Comparison of ENCODE assay signal across 8 cellular contexts in genomic region chr14:54329082-54329695, GRCh38.
A peak's percentile ranks its signal among the peaks of the same experiment; 100 is the strongest.
DNase-seq lines count a peak whose midpoint lies in the region; ATAC-seq, FAIRE-seq and TF ChIP-seq lines count a peak whose summit lies in the region.

No MANE protein-coding gene starts in this region.

- in situ Hi-C loops in Panc1 (cut with HindIII; ENCODE audit: low pct_unique_long_range_greater_than_20kb, low sequenced_read_pairs) = no loop called here

- DNase-seq in Right ventricle myocardium inferior (ENCODE audit: missing footprints) = no peak
- DNase-seq in cardiac septum (ENCODE audit: low spot score) = no peak
- DNase-seq in Jurkat, Clone E6-1 (ENCODE audit: low read depth, low spot score) = peak; percentile 34
- DNase-seq in Panc1 (ENCODE audit: low read depth, low spot score) = peak; percentile 22
- DNase-seq in endothelial cell of umbilical vein (ENCODE audit: low read depth, low spot score) = peak; percentile 81
- peak; percentile 49 for DNase-seq in midbrain (lab: John Stamatoyannopoulos, UW)

- peak; percentile 67 for FAIRE-seq in endothelial cell of umbilical vein (lab: Jason Lieb, UNC)

- H3K9me3 ChIP-seq in Panc1 (ENCODE audit: control insufficient read depth, insufficient read depth, low read depth, low read length) (no peaks in the 10 kb centered on the region), endothelial cell of umbilical vein (replicated peaks; ENCODE audit: control insufficient read depth, insufficient read depth, low read length) (no peaks in the 10 kb centered on the region)

- no peak overlapping the region for H3K9ac ChIP-seq in endothelial cell of umbilical vein (replicated peaks; ENCODE audit: extremely low read depth, insufficient read depth, low read length)

- dilution Hi-C loops in endothelial cell of umbilical vein (cut with MboI; ENCODE audit: extremely low pct_ligation_motif_present, low sequenced_read_pairs) = loop anchor here (25.0 kb wide), 1 partner anchor 792 kb away; no protein-coding TSS in a partner anchor

- H2AFZ ChIP-seq in endothelial cell of umbilical vein (ENCODE audit: low read depth, low read length) = peak overlapping the region; percentile 70

- no peak for TF ChIP-seq POLR2A in endothelial cell of umbilical vein (IDR thresholded peaks at IDR 0.05; ENCODE audit: low read depth, low read length)

- POLR2A ChIA-PET in Panc1 (lab: Charles Lee) = no interaction called here
- POLR2A ChIA-PET in endothelial cell of umbilical vein (lab: Charles Lee) = no interaction called here

- no peaks in the 10 kb centered on the region; the same call in 1 of the 2 replicates for H3K4me1 ChIP-seq in Panc1 (ENCODE audit: control insufficient read depth, insufficient read depth, low read length)
- H3K4me1 ChIP-seq in endothelial cell of umbilical vein (ENCODE audit: control insufficient read depth, extremely low read depth, insufficient read depth, low read length) = peaks cover 55% of the 10 kb centered on the region

- BruUV-seq in Panc1 (replicated peaks; lab: Mats Ljungman, UMichigan) (no TSS peak), endothelial cell of umbilical vein (replicated peaks; lab: Mats Ljungman, UMichigan) (no TSS peak)

- ATAC-seq in Right ventricle myocardium inferior (peak; percentile 89), Panc1 (peak; percentile 91), GM18907 (IDR thresholded peaks at IDR 0.05; ENCODE audit: unreplicated experiment) (no peak), HG03025 (IDR thresholded peaks at IDR 0.05; ENCODE audit: low FRiP score, unreplicated experiment) (no peak)

- H4K20me1 ChIP-seq in endothelial cell of umbilical vein (replicated peaks; ENCODE audit: control insufficient read depth, extremely low read depth, insufficient read depth, low read length) = no peaks in the 10 kb centered on the region

- H3K27me3 ChIP-seq in Panc1 (ENCODE audit: control insufficient read depth, insufficient read depth, low read length) (no peaks in the 10 kb centered on the region), endothelial cell of umbilical vein (ENCODE audit: control insufficient read depth in 2 of 2, insufficient read depth in 2 of 2, low read length in 2 of 2) (no peaks in the 10 kb centered on the region)

- H3K79me2 ChIP-seq in endothelial cell of umbilical vein (ENCODE audit: control insufficient read depth, insufficient read depth, low read length) = no peaks in the 10 kb centered on the region

- CTCF ChIA-PET in Panc1 (lab: Charles Lee) (interaction anchor here (0.5 to 1.1 kb wide), 6 partner anchors 10 to 1010 kb away, joined by 3 to 9 read pairs (median 4); no protein-coding TSS in a partner anchor), endothelial cell of umbilical vein (lab: Charles Lee) (interaction anchor here (0.5 to 3.1 kb wide), 96 partner anchors 8 to 1033 kb away, joined by 3 to 103 read pairs (median 5); partner anchors contain the start of gene BMP4)

- H3K36me3 ChIP-seq in Panc1 (ENCODE audit: control insufficient read depth, insufficient read depth, low read length) (no peaks in the 10 kb centered on the region), endothelial cell of umbilical vein (ENCODE audit: control insufficient read depth in 2 of 2, extremely low read depth in 1 of 2, insufficient read depth in 2 of 2, low read length in 2 of 2) (no peaks in the 10 kb centered on the region)

- intact Hi-C loops in Right ventricle myocardium inferior (cut with DNase I) (no loop called here), cardiac septum (cut with DNase I) (no loop called here), Panc1 (cut with micrococcal nuclease; ENCODE audit: unreplicated experiment) (no loop called here), endothelial cell of umbilical vein (cut with micrococcal nuclease) (loop anchor here (1.0 to 2.0 kb wide), 2 partner anchors 154 to 304 kb away; no protein-coding TSS in a partner anchor)

- H3K4me2 ChIP-seq in endothelial cell of umbilical vein (ENCODE audit: insufficient read depth, low read length) = no peak overlapping the region

- no peak overlapping the region for H3K27ac ChIP-seq in Panc1 (ENCODE audit: low read length)
- peak overlapping the region; percentile 24 for H3K27ac ChIP-seq in endothelial cell of umbilical vein (ENCODE audit: insufficient read depth, low read depth, low read length)

- TF ChIP-seq CTCF in Panc1 (IDR thresholded peaks at IDR 0.05) (peak; percentile 78), endothelial cell of umbilical vein (IDR thresholded peaks at IDR 0.05; ENCODE audit: extremely low read depth in 1 of 2, insufficient read depth in 1 of 2, low read depth in 1 of 2, low read length in 2 of 2) (peak; percentile 72 to 74)

- H3K4me3 ChIP-seq in Jurkat, Clone E6-1 (ENCODE audit: low read length) = no peak overlapping the region
- H3K4me3 ChIP-seq in Panc1 (ENCODE audit: low read depth in 2 of 2, low read length in 2 of 2) (no peak overlapping the region), endothelial cell of umbilical vein (replicated peaks in 1 of 3; ENCODE audit: insufficient read depth in 1 of 3, low read depth in 1 of 3, low read length in 3 of 3) (no peak overlapping the region)

- H3K9me1 ChIP-seq in endothelial cell of umbilical vein (replicated peaks; ENCODE audit: control insufficient read depth, extremely low read depth, insufficient read depth, low read length) = no peaks in the 10 kb centered on the region

TF ChIP-seq in endothelial cell of umbilical vein, 7 proteins besides CTCF, POLR2A, EP300 and RAD21:
- TF ChIP-seq EZH2 (IDR thresholded peaks at IDR 0.05; ENCODE audit: borderline replicate concordance, low read depth, low read length, severe bottlenecking) (no peak), MAX (IDR thresholded peaks at IDR 0.05; ENCODE audit: insufficient read depth, insufficient read length) (no peak), FOS (IDR thresholded peaks at IDR 0.05; ENCODE audit: borderline replicate concordance, insufficient read depth, low read length) (no peak), POLR2AphosphoS5 (IDR thresholded peaks at IDR 0.05; ENCODE audit: insufficient read depth, low read depth, low read length) (no peak), GATA2 (IDR thresholded peaks at IDR 0.05; ENCODE audit: insufficient read depth, insufficient read length, low read depth, low read length) (no peak), JUN (IDR thresholded peaks at IDR 0.05; ENCODE audit: borderline replicate concordance, insufficient read depth, insufficient read length, low read depth) (no peak), MYC (IDR thresholded peaks at IDR 0.05; ENCODE audit: low read depth, low read length) (no peak)
TF ChIP-seq in endothelial cell of umbilical vein: peak in this region for 0.

Comparison
In these comparisons a context has a peak if more than half of its experiments do, and no peak if none do; other contexts are left out.
1. ATAC-seq: peak in Right ventricle myocardium inferior (single experiment) and Panc1 (single experiment); none in GM18907 (single experiment) and HG03025 (single experiment).
2. DNase-seq: peak in Jurkat, Clone E6-1 (single experiment), Panc1 (single experiment), endothelial cell of umbilical vein (single experiment) and midbrain (single experiment); none in Right ventricle myocardium inferior (single experiment) and cardiac septum (single experiment).